ENCODE assay signal across 16 cellular contexts in the genomic region with DNA sequence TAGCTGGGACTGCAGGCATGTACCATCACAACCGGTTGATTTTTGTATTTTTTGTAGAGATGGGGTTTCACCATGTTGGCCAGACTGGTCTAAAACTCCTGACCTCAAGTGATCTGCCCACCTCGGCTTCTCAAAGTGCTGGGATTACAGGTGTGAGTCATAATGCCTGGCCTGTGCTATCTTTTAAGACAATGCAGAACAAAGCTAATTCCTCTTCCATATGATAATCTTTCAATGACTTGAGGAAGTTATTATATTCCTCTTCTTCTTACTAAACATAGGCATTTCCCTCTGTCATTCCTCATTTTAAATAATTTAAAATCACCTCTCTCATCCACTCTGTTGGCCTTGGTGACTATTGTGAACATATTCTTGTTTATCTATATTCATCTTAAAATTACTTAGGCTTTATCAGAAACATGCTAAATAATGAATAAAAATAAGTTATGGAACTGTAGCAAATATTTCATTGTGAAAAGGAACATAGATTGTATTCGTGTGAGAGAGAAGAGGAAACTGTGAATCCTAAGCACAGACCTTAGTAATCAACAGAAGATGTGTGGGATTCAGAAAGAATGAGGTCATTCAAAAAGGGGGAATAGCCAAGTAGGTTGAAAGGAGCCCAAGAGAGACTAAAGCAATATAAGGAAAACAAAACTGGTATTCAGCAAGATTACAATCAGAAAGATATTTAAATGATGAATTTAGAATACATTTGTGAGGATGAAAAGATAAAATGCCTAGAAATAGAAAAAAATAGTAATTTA.
DNase-seq lines count a peak whose midpoint lies in the region; ATAC-seq and TF ChIP-seq lines count a peak whose summit lies in the region.
"Had no signal": no experiment of that assay in that cellular context is flagged by ENCODE, and none has a peak within 500 bp of the region (broad histone marks: within the 10 kb centered on the region; RNA-seq: fewer than 3 reads in every experiment).

No MANE protein-coding gene starts in this region.

- H3K36me3 ChIP-seq in mesodermal cell (ENCODE audit: control insufficient read depth, insufficient read depth, low read length), result no peaks in the 10 kb centered on the region
- H3K36me3 ChIP-seq: breast epithelium had no signal

- DNase-seq in DMS 273 (lab: John Stamatoyannopoulos, UW; ENCODE audit: unreplicated experiment) (peak; percentile 57), NCI-H226 (peak; percentile 51), choroid plexus epithelial cell (ENCODE audit: low read depth) (peak; percentile 66), globus pallidus (ENCODE audit: low spot score) (no peak)
- no peak for DNase-seq in activated T-cell treated with anti-CD3 and anti-CD28 coated beads, Interleukin-2, amount 50 U/mL, for 24 hours
- no peak for DNase-seq in activated T-cell treated with anti-CD3 and anti-CD28 coated beads, Interleukin-2, amount 50 U/mL, for 48 hours
- DNase-seq: activated T-cell treated with anti-CD3 and anti-CD28 coated beads, Interleukin-2, amount 50 U/mL, for 4 hours; C1 segment of cervical spinal cord; NCI-H1436; SIG-M5 had no signal

- peaks cover 1% of the 10 kb centered on the region for H3K4me1 Mint-ChIP-seq in activated T-cell treated with anti-CD3 and anti-CD28 coated beads, Interleukin-2, amount 50 U/mL, for 24 hours (ENCODE audit: low read depth)

- H3K9me3 ChIP-seq in mesodermal cell (ENCODE audit: control insufficient read depth, low read length), result peaks cover 3% of the 10 kb centered on the region
- H3K9me3 ChIP-seq: breast epithelium had no signal

- no peaks in the 10 kb centered on the region for H3K9me3 Mint-ChIP-seq in activated T-cell treated with anti-CD3 and anti-CD28 coated beads, Interleukin-2, amount 50 U/mL, for 24 hours
- H3K9me3 Mint-ChIP-seq: activated T-cell treated with anti-CD3 and anti-CD28 coated beads, Interleukin-2, amount 50 U/mL, for 4 hours had no signal

- 55 to 57% methylated on average over 2 to 3 of the region's 3 CpGs for WGBS in mesodermal cell (ENCODE audit: insufficient coverage in 2 of 2), 2 experiments

- H3K27me3 Mint-ChIP-seq in activated T-cell treated with anti-CD3 and anti-CD28 coated beads, Interleukin-2, amount 50 U/mL, for 24 hours, result peaks cover 2% of the 10 kb centered on the region

- H3K4me3 ChIP-seq in choroid plexus epithelial cell (ENCODE audit: low read depth, low read length) (no peak overlapping the region), mesodermal cell (ENCODE audit: extremely low read depth, insufficient read depth, low read length, poor library complexity, severe bottlenecking) (no peak overlapping the region)
- H3K4me3 ChIP-seq: breast epithelium had no signal

- H3K4me1 ChIP-seq in mesodermal cell (ENCODE audit: control insufficient read depth, insufficient read depth, low read length, poor library complexity, severe bottlenecking), result peaks cover 28% of the 10 kb centered on the region
- H3K4me1 ChIP-seq: breast epithelium had no signal

- no peak overlapping the region for H3K27ac Mint-ChIP-seq in activated T-cell treated with anti-CD3 and anti-CD28 coated beads, Interleukin-2, amount 50 U/mL, for 24 hours

- no peaks in the 10 kb centered on the region for H3K36me3 Mint-ChIP-seq in activated T-cell treated with anti-CD3 and anti-CD28 coated beads, Interleukin-2, amount 50 U/mL, for 24 hours (ENCODE audit: low read depth)

- H3K4me3 Mint-ChIP-seq in activated T-cell treated with anti-CD3 and anti-CD28 coated beads, Interleukin-2, amount 50 U/mL, for 24 hours, result no peak overlapping the region
- H3K4me3 Mint-ChIP-seq: activated T-cell treated with anti-CD3 and anti-CD28 coated beads, Interleukin-2, amount 50 U/mL, for 4 hours; neural crest cell had no signal

- peak overlapping the region; percentile 68 for H3K27ac ChIP-seq in mesodermal cell (ENCODE audit: low read depth, low read length, severe bottlenecking)
- H3K27ac ChIP-seq: breast epithelium, epithelial cell of prostate had no signal

- no peak for ATAC-seq in GM18517 (IDR thresholded peaks at IDR 0.05; ENCODE audit: unreplicated experiment)
- ATAC-seq: activated CD4-positive, CD25-positive, alpha-beta regulatory T cell treated with anti-CD3 and anti-CD28 coated beads, Interleukin-2, amount 50 U/mL, for 24 hours; activated T-cell treated with anti-CD3 and anti-CD28 coated beads, Interleukin-2, amount 50 U/mL, for 4 hours had no signal

- no peak for TF ChIP-seq CTCF in choroid plexus epithelial cell (conservative IDR thresholded peaks at IDR 0.05; ENCODE audit: low read depth, low read length)

Comparison
In these comparisons a context has a peak if more than half of its experiments do, and no peak if none do; other contexts are left out.
1. DNase-seq: peak in DMS 273 (single experiment), NCI-H226 (single experiment) and choroid plexus epithelial cell (single experiment); none in activated T-cell treated with anti-CD3 and anti-CD28 coated beads, Interleukin-2, amount 50 U/mL, for 24 hours (single experiment), activated T-cell treated with anti-CD3 and anti-CD28 coated beads, Interleukin-2, amount 50 U/mL, for 48 hours (0 of 2) and globus pallidus (single experiment).